In genomic region chr6:3789018-3789895, GRCh38 we compare ENCODE assay signal across 1 cellular context.
A peak's percentile ranks its signal among the peaks of the same experiment; 100 is the strongest.
TF ChIP-seq lines count a peak whose summit lies in the region.

No MANE protein-coding gene starts in this region.

TF ChIP-seq in HepG2, 621 proteins besides CTCF, POLR2A, EP300 and RAD21 (continued from another document and continues in another):
- TF ChIP-seq THAP9 (CRISPR knock-in tag; IDR thresholded peaks at IDR 0.05; ENCODE audit: borderline replicate concordance) (peak; percentile 70; the same call in 1 of the 2 replicates), ZBTB43 (CRISPR knock-in tag; conservative IDR thresholded peaks at IDR 0.05) (peak; percentile 99), HNF4A (CRISPR knock-in tag; IDR thresholded peaks at IDR 0.05) (peak; percentile 98), MAFF (IDR thresholded peaks at IDR 0.05; ENCODE audit: low read depth, low read length) (peak; percentile 80), ZNF770 (CRISPR knock-in tag; IDR thresholded peaks at IDR 0.05) (peak; percentile 35; the same call in 1 of the 2 replicates), REST (IDR thresholded peaks at IDR 0.05; ENCODE audit: borderline replicate concordance in 1 of 2, low read depth in 1 of 2, low read length in 2 of 2) (peak in 1 of 2 experiments; percentile 13; a peak in 1 of 4 replicates), SYNCRIP (IDR thresholded peaks at IDR 0.05; ENCODE audit: insufficient read depth, low read depth, low read length) (no peak), HOXA3 (CRISPR knock-in tag; IDR thresholded peaks at IDR 0.05) (peak; percentile 84), BRD4 (CRISPR knock-in tag; IDR thresholded peaks at IDR 0.05) (peak; percentile 34; the same call in 1 of the 2 replicates), ZNF580 (CRISPR knock-in tag; IDR thresholded peaks at IDR 0.05; ENCODE audit: borderline replicate concordance, low read depth) (peak; percentile 50; the same call in 1 of the 2 replicates), ZNF687 (CRISPR knock-in tag; IDR thresholded peaks at IDR 0.05) (peak; percentile 8), ZBTB20 (CRISPR knock-in tag; IDR thresholded peaks at IDR 0.05; ENCODE audit: borderline replicate concordance, low read depth) (peak; percentile 60; the same call in 1 of the 2 replicates), ZNF143 (CRISPR knock-in tag; IDR thresholded peaks at IDR 0.05) (peak; percentile 6; the same call in 1 of the 2 replicates), GATAD2A (CRISPR knock-in tag; IDR thresholded peaks at IDR 0.05) (peak; percentile 99), ZNF670 (CRISPR knock-in tag; IDR thresholded peaks at IDR 0.05; ENCODE audit: borderline replicate concordance) (peak; percentile 62; the same call in 1 of the 2 replicates), ZNF367 (CRISPR knock-in tag; IDR thresholded peaks at IDR 0.05; ENCODE audit: borderline replicate concordance) (no peak), ZBTB42 (CRISPR knock-in tag; IDR thresholded peaks at IDR 0.05) (0 out of 2 replicates have a peak, but pooled peaks have one; percentile 41), ARID4A (CRISPR knock-in tag; IDR thresholded peaks at IDR 0.05; ENCODE audit: borderline replicate concordance) (peak; percentile 66; the same call in 1 of the 2 replicates), ZNF788 (CRISPR knock-in tag; IDR thresholded peaks at IDR 0.05; ENCODE audit: borderline replicate concordance) (peak; percentile 14; the same call in 1 of the 2 replicates), SNAPC5 (CRISPR knock-in tag; IDR thresholded peaks at IDR 0.05; ENCODE audit: borderline replicate concordance) (no peak), NKX3-1 (CRISPR knock-in tag; IDR thresholded peaks at IDR 0.05) (no peak), NR2F1 (CRISPR knock-in tag; IDR thresholded peaks at IDR 0.05) (peak; percentile 29 to 32; a peak in 3 of 4 replicates), CEBPG (CRISPR knock-in tag; IDR thresholded peaks at IDR 0.05) (peak; percentile 93), FOXK2 (IDR thresholded peaks at IDR 0.05) (peak; percentile 88), TP53 (CRISPR knock-in tag; conservative IDR thresholded peaks at IDR 0.05) (no peak), ZNF12 (CRISPR knock-in tag; IDR thresholded peaks at IDR 0.05) (peak; percentile 88), IKZF4 (CRISPR knock-in tag; IDR thresholded peaks at IDR 0.05; ENCODE audit: borderline replicate concordance, low read depth, not compliant biosample characterization) (peak; percentile 85), IRF9 (CRISPR knock-in tag; IDR thresholded peaks at IDR 0.05; ENCODE audit: borderline replicate concordance) (peak; percentile 24; the same call in 1 of the 2 replicates), ZNF879 (CRISPR knock-in tag; IDR thresholded peaks at IDR 0.05) (peak; percentile 85; the same call in 1 of the 2 replicates), TRAFD1 (CRISPR knock-in tag; IDR thresholded peaks at IDR 0.05; ENCODE audit: borderline replicate concordance) (no peak; the same call in 1 of the 2 replicates), ZFP41 (CRISPR knock-in tag; IDR thresholded peaks at IDR 0.05; ENCODE audit: borderline replicate concordance) (no peak), KLF16 (CRISPR knock-in tag; IDR thresholded peaks at IDR 0.05) (peak in 1 of 2 experiments; percentile 80; a peak in 2 of 4 replicates), JUND (CRISPR knock-in tag; IDR thresholded peaks at IDR 0.05) (peak; percentile 80), ESRRA (CRISPR knock-in tag; IDR thresholded peaks at IDR 0.05; ENCODE audit: low read depth) (peak; percentile 73)
